ENCODE assay signal across 8 cellular contexts in genomic region chr2:202910250-202910649, GRCh38. TPM values are rescaled to one million over a fixed set of nuclear protein-coding genes. Genes with fewer than 3 reads are reported as not detected.
DNase-seq lines count a peak whose midpoint lies in the region; ATAC-seq and TF ChIP-seq lines count a peak whose summit lies in the region.
"Not testable (repeated sequence)": the region's sequence is repeated elsewhere in the genome, so short reads cannot be mapped to it uniquely, and the experiment has no call there.

No MANE protein-coding gene starts in this region.

- H3K36me3 Mint-ChIP-seq in endothelial cell (ENCODE audit: low read depth, unreplicated experiment) = peaks cover 13% of the 10 kb centered on the region

- H3K9me2 ChIP-seq in DOHH2 (replicated peaks; ENCODE audit: control insufficient read depth, low read length) = not testable (repeated sequence)

- peak overlapping the region; percentile 99 for H3K4me3 Mint-ChIP-seq in endothelial cell (ENCODE audit: unreplicated experiment)

- H3K4me2 ChIP-seq in DOHH2 (ENCODE audit: low read length) = peak overlapping the region; percentile 69

- H3K4me1 Mint-ChIP-seq in endothelial cell (ENCODE audit: unreplicated experiment) = not testable (repeated sequence)

- not testable (repeated sequence) for H3K27me3 ChIP-seq in DOHH2 (ENCODE audit: control insufficient read depth, low read length); WERI-Rb-1 (ENCODE audit: insufficient read depth, low read depth, severe bottlenecking); adipocyte (replicated peaks; ENCODE audit: control insufficient read depth, insufficient read depth, low read length); iPS-20b (ENCODE audit: insufficient read depth, low read length); neuron (ENCODE audit: insufficient read depth, low read length); thoracic aorta (replicated peaks; ENCODE audit: insufficient read depth)

- not testable (repeated sequence) for H3K9me3 Mint-ChIP-seq in endothelial cell (ENCODE audit: unreplicated experiment)

- peaks cover 70% of the 10 kb centered on the region for H3K79me2 ChIP-seq in DOHH2 (ENCODE audit: control insufficient read depth, low read length)

- H3F3A ChIP-seq in DOHH2 (ENCODE audit: control insufficient read depth, insufficient read depth) = not testable (repeated sequence)

- H3K27ac ChIP-seq in DOHH2 (ENCODE audit: low read depth, low read length); WERI-Rb-1; iPS-20b (ENCODE audit: low read length); thoracic aorta: not testable (repeated sequence)
- peak overlapping the region; percentile 3 for H3K27ac ChIP-seq in KOPT-K1 (ENCODE audit: low read depth, low read length, poor library complexity, severe bottlenecking)

- H3K36me3 ChIP-seq in DOHH2 (ENCODE audit: control insufficient read depth, low read length) (peaks cover 39% of the 10 kb centered on the region), KOPT-K1 (ENCODE audit: insufficient read depth, low read length) (peaks cover 22% of the 10 kb centered on the region), WERI-Rb-1 (peaks cover 15% of the 10 kb centered on the region), adipocyte (ENCODE audit: control insufficient read depth, insufficient read depth, low read length, severe bottlenecking) (peaks cover 12% of the 10 kb centered on the region), iPS-20b (ENCODE audit: insufficient read depth, low read depth, low read length) (peaks cover 25% of the 10 kb centered on the region), neuron (ENCODE audit: insufficient read depth, low read length) (peaks cover 11% of the 10 kb centered on the region)
- not testable (repeated sequence) for H3K36me3 ChIP-seq in thoracic aorta

- H3K4me3 ChIP-seq in DOHH2 (ENCODE audit: low read length) (peak overlapping the region; percentile 88), WERI-Rb-1 (ENCODE audit: low read depth, low read length) (peak overlapping the region; percentile 93; the same call in 1 of the 2 replicates), adipocyte (ENCODE audit: low read length) (peak overlapping the region; percentile 92), iPS-20b (ENCODE audit: low read length) (peak overlapping the region; percentile 84), neuron (ENCODE audit: low read length) (peak overlapping the region; percentile 99), thoracic aorta (peak overlapping the region; percentile 82)

- not testable (repeated sequence) for H4K20me1 ChIP-seq in DOHH2 (ENCODE audit: control insufficient read depth, insufficient read depth, low read depth, low read length)

- not testable (repeated sequence) for H3K9me3 ChIP-seq in DOHH2 (ENCODE audit: control insufficient read depth, insufficient read depth, low read length); KOPT-K1 (ENCODE audit: insufficient read depth, low read length, poor library complexity, severe bottlenecking); WERI-Rb-1 (ENCODE audit: severe bottlenecking); adipocyte (ENCODE audit: control insufficient read depth, low read length); iPS-20b (ENCODE audit: insufficient read depth, low read depth, low read length); neuron (ENCODE audit: low read length); thoracic aorta

- H3K27ac Mint-ChIP-seq in endothelial cell (ENCODE audit: unreplicated experiment) = not testable (repeated sequence)

- DNase-seq in WERI-Rb-1; adipocyte (ENCODE audit: low read depth); endothelial cell (ENCODE audit: low spot score); thoracic aorta (ENCODE audit: low spot score): not testable (repeated sequence)

- H2AFZ ChIP-seq in neuron (ENCODE audit: low read depth, low read length) = not testable (repeated sequence)

- H3K4me1 ChIP-seq in DOHH2 (ENCODE audit: control insufficient read depth, low read length) (peaks cover 19% of the 10 kb centered on the region), adipocyte (ENCODE audit: control insufficient read depth, insufficient read depth, low read length) (peaks cover 20% of the 10 kb centered on the region), thoracic aorta (ENCODE audit: control insufficient read depth in 1 of 2, low read depth in 2 of 2) (peaks cover 13 to 20% of the 10 kb centered on the region in 2 donors)
- not testable (repeated sequence) for H3K4me1 ChIP-seq in iPS-20b (ENCODE audit: insufficient read depth, low read length); neuron (ENCODE audit: insufficient read depth, low read length)

- not testable (repeated sequence) for H3K27me3 Mint-ChIP-seq in endothelial cell (ENCODE audit: unreplicated experiment)

- ATAC-seq in thoracic aorta (ENCODE audit: insufficient number of reproducible peaks, low FRiP score, low read depth) = not testable (repeated sequence)

- H3K9ac ChIP-seq in adipocyte (ENCODE audit: low read length) (peak overlapping the region; percentile 97), iPS-20b (ENCODE audit: low read depth, low read length) (peak overlapping the region; percentile 91; the same call in 1 of the 2 replicates)

- TF ChIP-seq CTCF in DOHH2 (IDR thresholded peaks at IDR 0.05; ENCODE audit: low read depth, low read length, poor library complexity, severe bottlenecking); WERI-Rb-1 (IDR thresholded peaks at IDR 0.05; ENCODE audit: low read depth, low read length); endothelial cell (IDR thresholded peaks at IDR 0.05; ENCODE audit: unreplicated experiment); thoracic aorta (IDR thresholded peaks at IDR 0.05): not testable (repeated sequence)

RNA-seq across cellular contexts. Expression of gene WDR12, which starts 1.2 kb away (rescaled TPM):
- total RNA-seq in endothelial cell (ENCODE audit: unreplicated experiment) (33.5 TPM), thoracic aorta (10 to 100 TPM in 1 of 2 donors, 1 to 10 TPM in 1; 7.7 to 18.6 TPM)

RNA-seq across cellular contexts. Expression of gene CARF, which starts 1.8 kb away (rescaled TPM):
- total RNA-seq in endothelial cell (ENCODE audit: unreplicated experiment) (8.8 TPM), thoracic aorta (10 to 100 TPM; 10.5 to 25.6 TPM)

RNA-seq across cellular contexts. Expression of gene ICA1L, which starts 38.7 kb away (rescaled TPM):
- total RNA-seq in endothelial cell (ENCODE audit: unreplicated experiment) (4.1 TPM), thoracic aorta (10 to 100 TPM; 12.9 to 13.7 TPM)
